In genomic region chr12:112735296-112735695, GRCh38 we compare ENCODE assay signal across 31 cellular contexts. TPM values are rescaled to one million over a fixed set of nuclear protein-coding genes. Genes with fewer than 3 reads are reported as not detected.
"Had no signal": no experiment of that assay in that cellular context is flagged by ENCODE, and none has a peak within 500 bp of the region (broad histone marks: within the 10 kb centered on the region; RNA-seq: fewer than 3 reads in every experiment).

No MANE protein-coding gene starts in this region.

- H3K27ac Mint-ChIP-seq: naive thymus-derived CD8-positive, alpha-beta T cell; nephron; stimulated activated memory B cell treated with anti-CD40 and anti-IgM and Interleukin-4, amounts not matched to agents 10 μg/mL and 1 μg/mL and 100 μg/mL, for 72 hours had no signal

- DNase-seq: left ventricle myocardium inferior; midbrain; mucosa of descending colon; naive thymus-derived CD8-positive, alpha-beta T cell; occipital lobe; psoas muscle; right lobe of liver; stimulated activated CD4-positive, alpha-beta T cell treated with anti-CD3 and anti-CD28 coated beads, Interleukin-1b, Interleukin-23, amount 100 ng/mL, for 48 hours; stimulated activated CD4-positive, alpha-beta T cell treated with anti-CD3 and anti-CD28 coated beads, Interleukin-2, amount 100 ng/mL, for 48 hours; stimulated activated CD4-positive, alpha-beta T cell treated with anti-CD3 and anti-CD28 coated beads, Interleukin-4, amount 100 ng/mL, for 4 hours; stimulated activated CD8-positive, alpha-beta memory T cell treated with anti-CD3 and anti-CD28 coated beads, Interleukin-4, amount 100 ng/mL, for 48 hours; stimulated activated naive CD8-positive, alpha-beta T cell treated with anti-CD3 and anti-CD28 coated beads, Interleukin-15, Interleukin-2, amounts not matched to agents 100 U/mL and 50 U/mL, for 24 hours; stomach; testis; thyroid gland; transverse colon; upper lobe of left lung had no signal

- H3K4me2 ChIP-seq: hepatocyte, smooth muscle cell had no signal

- H3K79me2 ChIP-seq: hepatocyte, parathyroid adenoma had no signal

- H2AFZ ChIP-seq: hepatocyte, parathyroid adenoma had no signal

- H3K27me3 ChIP-seq: neutrophil, right atrium auricular region, right lobe of liver, testis, thyroid gland, upper lobe of left lung, vagina had no signal

- H3K4me3 ChIP-seq: hepatocyte, left ventricle myocardium inferior, lung, mucosa of descending colon, psoas muscle, right atrium auricular region, right lobe of liver, smooth muscle cell, stomach, testis, thyroid gland, transverse colon, upper lobe of left lung, vagina had no signal

- H3K4me1 ChIP-seq: left ventricle myocardium inferior, psoas muscle, right atrium auricular region, right lobe of liver, stomach, testis, thyroid gland, transverse colon, upper lobe of left lung, vagina had no signal

- H3K9me3 ChIP-seq: left ventricle myocardium inferior, mucosa of descending colon, neutrophil, psoas muscle, right atrium auricular region, right lobe of liver, stomach, testis, thyroid gland, transverse colon, upper lobe of left lung, vagina had no signal

- H3K36me3 Mint-ChIP-seq: naive thymus-derived CD8-positive, alpha-beta T cell; stimulated activated memory B cell treated with anti-CD40 and anti-IgM and Interleukin-4, amounts not matched to agents 10 μg/mL and 1 μg/mL and 100 μg/mL, for 72 hours had no signal

- H3K4me1 Mint-ChIP-seq: naive thymus-derived CD8-positive, alpha-beta T cell; nephron; stimulated activated memory B cell treated with anti-CD40 and anti-IgM and Interleukin-4, amounts not matched to agents 10 μg/mL and 1 μg/mL and 100 μg/mL, for 72 hours had no signal

- H3K4me3 Mint-ChIP-seq: naive thymus-derived CD8-positive, alpha-beta T cell; nephron; neural crest cell; stimulated activated memory B cell treated with anti-CD40 and anti-IgM and Interleukin-4, amounts not matched to agents 10 μg/mL and 1 μg/mL and 100 μg/mL, for 72 hours had no signal

- H3K27ac ChIP-seq: hepatocyte, left ventricle myocardium inferior, neutrophil, parathyroid adenoma, psoas muscle, right atrium auricular region, right lobe of liver, stomach, testis, thyroid gland, transverse colon, upper lobe of left lung, vagina had no signal

- H3K9me3 Mint-ChIP-seq: naive thymus-derived CD8-positive, alpha-beta T cell; nephron; neural crest cell; stimulated activated memory B cell treated with anti-CD40 and anti-IgM and Interleukin-4, amounts not matched to agents 10 μg/mL and 1 μg/mL and 100 μg/mL, for 72 hours had no signal

- H3K9ac ChIP-seq: parathyroid adenoma had no signal

- H3K36me3 ChIP-seq: left ventricle myocardium inferior, neutrophil, right atrium auricular region, right lobe of liver, stomach, thyroid gland, transverse colon, upper lobe of left lung, vagina had no signal

- ATAC-seq: mucosa of descending colon; naive thymus-derived CD8-positive, alpha-beta T cell; psoas muscle; right lobe of liver; stimulated activated memory B cell treated with anti-CD40 and anti-IgM and Interleukin-4, amounts not matched to agents 10 μg/mL and 1 μg/mL and 100 μg/mL, for 72 hours; stimulated activated naive CD8-positive, alpha-beta T cell treated with anti-CD3 and anti-CD28 coated beads, Interleukin-15, Interleukin-2, amounts not matched to agents 100 U/mL and 50 U/mL, for 24 hours had no signal

RNA-seq across cellular contexts. Expression of gene RPH3A, which starts 56.3 kb away (rescaled TPM):
- total RNA-seq: hepatocyte; kidney epithelial cell; left ventricle myocardium inferior; lower leg skin; naive thymus-derived CD8-positive, alpha-beta T cell; neural crest cell; osteocyte; right atrium auricular region; skeletal muscle tissue; smooth muscle cell; stomach; thyroid gland had no signal
- polyA plus RNA-seq: hepatocyte; naive thymus-derived CD8-positive, alpha-beta T cell; smooth muscle cell; stomach had no signal
